ENCODE assay signal across 8 cellular contexts in genomic region chr2:65430515-65431416, GRCh38. TPM values are rescaled to one million over a fixed set of nuclear protein-coding genes. Genes with fewer than 3 reads are reported as not detected.
A peak's percentile ranks its signal among the peaks of the same experiment; 100 is the strongest.
DNase-seq lines count a peak whose midpoint lies in the region; ATAC-seq lines count a peak whose summit lies in the region.

No MANE protein-coding gene starts in this region.

- peaks cover 71% of the 10 kb centered on the region for H3K79me2 ChIP-seq in ACC112 (ENCODE audit: control insufficient read depth, insufficient read depth, low read length, unreplicated experiment)

- peak; percentile 58 to 80 for DNase-seq in NCI-H524 (lab: John Stamatoyannopoulos, UW)
- DNase-seq in activated CD4-positive, alpha-beta T cell treated with anti-CD3 and anti-CD28 coated beads, Interleukin-2, amount 50 U/mL, for 1 hour = peak; percentile 54
- DNase-seq in medulla oblongata (ENCODE audit: extremely low spot score) = peak; percentile 79
- peak; percentile 14 to 52 (median 42) for DNase-seq in stimulated activated CD4-positive, alpha-beta T cell treated with anti-CD3 and anti-CD28 coated beads, TNF-alpha, amount 100 ng/mL, for 48 hours (ENCODE audit: low read depth in 3 of 3)

- H3K36me3 ChIP-seq in ACC112 (ENCODE audit: insufficient read depth, low read length) (no peaks in the 10 kb centered on the region), ectodermal cell (ENCODE audit: control insufficient read depth, insufficient read depth, low read length) (no peaks in the 10 kb centered on the region)

- ATAC-seq in GM18909 (IDR thresholded peaks at IDR 0.05; ENCODE audit: poor library complexity, unreplicated experiment) (peak; percentile 39), HG03432 (IDR thresholded peaks at IDR 0.05; ENCODE audit: unreplicated experiment) (peak; percentile 42)

- H3K27me3 ChIP-seq in ACC112 (ENCODE audit: insufficient read depth, low read length) (no peaks in the 10 kb centered on the region), ectodermal cell (ENCODE audit: control insufficient read depth, insufficient read depth, low read length, poor library complexity, severe bottlenecking) (peaks cover 54% of the 10 kb centered on the region)

- H3K4me1 ChIP-seq in ACC112 (ENCODE audit: control insufficient read depth, insufficient read depth, low read length, unreplicated experiment) (peaks cover 10% of the 10 kb centered on the region), ectodermal cell (ENCODE audit: control insufficient read depth, insufficient read depth, low read length) (peaks cover 6% of the 10 kb centered on the region)

- H3K4me3 ChIP-seq in ACC112 (ENCODE audit: low read depth, low read length) (peak overlapping the region; percentile 96), ectodermal cell (ENCODE audit: insufficient read depth, low read depth, low read length) (peak overlapping the region; percentile 76)

- peak overlapping the region; percentile 75 for H2AFZ ChIP-seq in ACC112 (ENCODE audit: low read length, unreplicated experiment)

- 0% methylated on average over 95 of the region's 95 CpGs for WGBS in ectodermal cell, 2 experiments

- no peaks in the 10 kb centered on the region for H3K9me3 ChIP-seq in ectodermal cell (ENCODE audit: control insufficient read depth, low read length)

- H3K27ac ChIP-seq in ACC112 (ENCODE audit: low read depth, low read length) (peak overlapping the region; percentile 51; the same call in 1 of the 2 replicates), ectodermal cell (ENCODE audit: insufficient read depth, low read depth, low read length, poor library complexity, severe bottlenecking) (no peak overlapping the region)

RNA-seq across cellular contexts. Expression of gene SPRED2, which starts 1.6 kb away (rescaled TPM):
- 19.9 TPM for polyA plus RNA-seq in ectodermal cell (2013, experiment 1 of 4)
- polyA plus RNA-seq in ectodermal cell (2013, experiment 2 of 4) = 18.4 TPM
- polyA plus RNA-seq in ectodermal cell (2013, experiment 3 of 4) = 13.8 TPM
- polyA plus RNA-seq in ectodermal cell (2013, experiment 4 of 4) = 15.9 TPM
